In the genomic region with DNA sequence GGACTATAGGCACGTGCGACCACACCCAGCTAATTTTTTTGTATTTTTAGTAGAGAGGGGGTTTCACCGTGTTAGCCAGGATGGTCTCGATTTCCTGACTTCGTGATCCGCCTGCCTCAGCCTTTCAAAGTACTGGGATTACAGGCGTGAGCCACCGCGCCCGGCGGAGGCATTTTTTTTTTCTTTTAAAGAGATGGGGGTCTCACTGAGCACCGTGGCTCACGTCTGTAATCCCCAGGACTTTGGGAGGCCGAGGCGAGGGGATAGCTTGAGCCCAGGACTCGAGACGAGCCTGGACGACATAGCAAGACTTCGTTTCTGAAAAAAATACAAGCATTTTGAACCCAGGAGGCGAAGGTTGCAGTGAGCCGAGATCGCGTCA, we compare ENCODE assay signal across 8 cellular contexts. TPM values are rescaled to one million over a fixed set of nuclear protein-coding genes. Genes with fewer than 3 reads are reported as not detected.
A peak's percentile ranks its signal among the peaks of the same experiment; 100 is the strongest.
DNase-seq lines count a peak whose midpoint lies in the region; ATAC-seq and TF ChIP-seq lines count a peak whose summit lies in the region.
"Not testable (repeated sequence)": the region's sequence is repeated elsewhere in the genome, so short reads cannot be mapped to it uniquely, and the experiment has no call there.

No MANE protein-coding gene starts in this region.

- H3K27ac ChIP-seq in ACC112 (ENCODE audit: low read depth, low read length); coronary artery: not testable (repeated sequence)
- peak overlapping the region; percentile 98 for H3K27ac ChIP-seq in GM23338 (ENCODE audit: low read depth)
- H3K27ac ChIP-seq in PC-9 = peak overlapping the region; percentile 49

- H3K4me1 ChIP-seq in ACC112 (ENCODE audit: control insufficient read depth, insufficient read depth, low read length, unreplicated experiment) (peaks cover 10% of the 10 kb centered on the region), PC-9 (replicated peaks; ENCODE audit: insufficient read depth) (peaks cover 10% of the 10 kb centered on the region; the same call in 1 of the 2 replicates)
- H3K4me1 ChIP-seq in GM23338 (ENCODE audit: insufficient read depth); iPS-15b (ENCODE audit: control insufficient read depth, insufficient read depth, low read length): not testable (repeated sequence)

- not testable (repeated sequence) for H3K9me2 ChIP-seq in GM23338 (ENCODE audit: insufficient read depth); PC-9 (ENCODE audit: insufficient read depth)

- POLR2A ChIA-PET in PC-9 (lab: Charles Lee; ENCODE audit: unreplicated experiment) = interaction anchor here (0.7 kb wide), 1 partner anchor 53 kb away, joined by 12 read pairs; no protein-coding TSS in a partner anchor

- H3K4me1 Mint-ChIP-seq in GM23338 = peaks cover 31% of the 10 kb centered on the region
- H3K4me1 Mint-ChIP-seq in activated T-cell treated with anti-CD3 and anti-CD28 coated beads, Interleukin-2, amount 50 U/mL, for 72 hours (ENCODE audit: low read depth) = peaks cover 54% of the 10 kb centered on the region
- H3K4me1 Mint-ChIP-seq in natural killer cell treated with Interleukin-12 subunit alpha and Interleukin-12 subunit beta and Interleukin-15 and Interleukin-18, amount 100 ng/mL, for 72 hours (ENCODE audit: low read depth in 2 of 2) = peaks cover 40 to 49% of the 10 kb centered on the region in 2 donors
- peaks cover 47% of the 10 kb centered on the region for H3K4me1 Mint-ChIP-seq in stimulated activated memory B cell treated with anti-CD40 and anti-IgM and Interleukin-4, amounts not matched to agents 10 μg/mL and 1 μg/mL and 100 μg/mL, for 72 hours

- not testable (repeated sequence) for TF ChIP-seq CTCF in GM23338 (conservative IDR thresholded peaks at IDR 0.05; ENCODE audit: low read depth in 2 of 2); PC-9 (conservative IDR thresholded peaks at IDR 0.05); coronary artery (IDR thresholded peaks at IDR 0.05)

- intact Hi-C loops in PC-9 (cut with micrococcal nuclease; ENCODE audit: unreplicated experiment) = loop anchor here (1.0 to 2.0 kb wide), 4 partner anchors 33 to 150 kb away; no protein-coding TSS in a partner anchor

- peak overlapping the region; percentile 85 for H3K4me3 Mint-ChIP-seq in GM23338
- H3K4me3 Mint-ChIP-seq in activated T-cell treated with anti-CD3 and anti-CD28 coated beads, Interleukin-2, amount 50 U/mL, for 72 hours = peak overlapping the region; percentile 92 to 96
- peak overlapping the region; percentile 93 for H3K4me3 Mint-ChIP-seq in natural killer cell treated with Interleukin-12 subunit alpha and Interleukin-12 subunit beta and Interleukin-15 and Interleukin-18, amount 100 ng/mL, for 72 hours
- H3K4me3 Mint-ChIP-seq in stimulated activated memory B cell treated with anti-CD40 and anti-IgM and Interleukin-4, amounts not matched to agents 10 μg/mL and 1 μg/mL and 100 μg/mL, for 72 hours = peak overlapping the region; percentile 83

- H3K9me3 ChIP-seq in PC-9 (ENCODE audit: insufficient read depth, low read depth); iPS-15b (ENCODE audit: control insufficient read depth, insufficient read depth, low read length): not testable (repeated sequence)

- not testable (repeated sequence) for H4K20me1 ChIP-seq in GM23338 (replicated peaks; ENCODE audit: insufficient read depth)
- H4K20me1 ChIP-seq in PC-9 (ENCODE audit: insufficient read depth) = peaks cover 13% of the 10 kb centered on the region; the same call in 1 of the 2 replicates

- not testable (repeated sequence) for DNase-seq in GM23338 (ENCODE audit: low spot score); PC-9; activated T-cell treated with anti-CD3 and anti-CD28 coated beads, Interleukin-2, amount 50 U/mL, for 72 hours; coronary artery (ENCODE audit: low spot score); natural killer cell treated with Interleukin-12 subunit alpha and Interleukin-12 subunit beta and Interleukin-15 and Interleukin-18, amount 100 ng/mL, for 72 hours (ENCODE audit: low spot score)

- not testable (repeated sequence) for BruUV-seq in PC-9 (replicated peaks; lab: Mats Ljungman, UMichigan)

- H2AFZ ChIP-seq in ACC112 (ENCODE audit: low read length, unreplicated experiment) (peak overlapping the region; percentile 53), GM23338 (peak overlapping the region; percentile 54; the same call in 1 of the 2 replicates), PC-9 (peak overlapping the region; percentile 75; the same call in 1 of the 2 replicates)

- H3K9me3 Mint-ChIP-seq in GM23338; activated T-cell treated with anti-CD3 and anti-CD28 coated beads, Interleukin-2, amount 50 U/mL, for 72 hours; natural killer cell treated with Interleukin-12 subunit alpha and Interleukin-12 subunit beta and Interleukin-15 and Interleukin-18, amount 100 ng/mL, for 72 hours; stimulated activated memory B cell treated with anti-CD40 and anti-IgM and Interleukin-4, amounts not matched to agents 10 μg/mL and 1 μg/mL and 100 μg/mL, for 72 hours: not testable (repeated sequence)

- peak overlapping the region; percentile 79 for H3K4me3 ChIP-seq in ACC112 (ENCODE audit: low read depth, low read length)
- peak overlapping the region; percentile 52 for H3K4me3 ChIP-seq in GM23338
- H3K4me3 ChIP-seq in PC-9 = peak overlapping the region; percentile 63; the same call in 1 of the 2 replicates
- H3K4me3 ChIP-seq in coronary artery = peak overlapping the region; percentile 57
- H3K4me3 ChIP-seq in iPS-15b (ENCODE audit: low read depth, low read length) = peak overlapping the region; percentile 61

- CTCF ChIA-PET in PC-9 (lab: Charles Lee) = interaction anchor here (0.7 kb wide), 2 partner anchors 48 to 103 kb away, joined by 3 to 5 read pairs; no protein-coding TSS in a partner anchor

- H3K79me2 ChIP-seq in ACC112 (ENCODE audit: control insufficient read depth, insufficient read depth, low read length, unreplicated experiment) = peaks cover 24% of the 10 kb centered on the region
- H3K79me2 ChIP-seq in GM23338 (replicated peaks; ENCODE audit: insufficient read depth) = peaks cover 23% of the 10 kb centered on the region
- H3K79me2 ChIP-seq in PC-9 (ENCODE audit: low read depth) = peaks cover 33% of the 10 kb centered on the region

- H3K36me3 ChIP-seq in ACC112 (ENCODE audit: insufficient read depth, low read length) (peaks cover 16% of the 10 kb centered on the region), GM23338 (ENCODE audit: insufficient read depth) (peaks cover 11% of the 10 kb centered on the region; the same call in 1 of the 2 replicates)
- H3K36me3 ChIP-seq in PC-9 (ENCODE audit: low read depth); iPS-15b (ENCODE audit: control insufficient read depth, insufficient read depth, low read length): not testable (repeated sequence)

- ATAC-seq in GM23338; activated T-cell treated with anti-CD3 and anti-CD28 coated beads, Interleukin-2, amount 50 U/mL, for 72 hours (replicated peaks in 1 of 2); natural killer cell treated with Interleukin-12 subunit alpha and Interleukin-12 subunit beta and Interleukin-15 and Interleukin-18, amount 100 ng/mL, for 72 hours; stimulated activated memory B cell treated with anti-CD40 and anti-IgM and Interleukin-4, amounts not matched to agents 10 μg/mL and 1 μg/mL and 100 μg/mL, for 72 hours: not testable (repeated sequence)

- not testable (repeated sequence) for H3K9ac ChIP-seq in iPS-15b (ENCODE audit: low read depth, low read length)

- H3K4me2 ChIP-seq in GM23338 (peak overlapping the region; percentile 61), PC-9 (peak overlapping the region; percentile 63)

- H3K27me3 ChIP-seq in ACC112 (ENCODE audit: insufficient read depth, low read length); GM23338 (ENCODE audit: insufficient read depth); PC-9 (ENCODE audit: insufficient read depth, low read depth); iPS-15b (ENCODE audit: control insufficient read depth, insufficient read depth, low read length): not testable (repeated sequence)

- H3F3A ChIP-seq in GM23338 (replicated peaks; ENCODE audit: low read depth) = peaks cover 29% of the 10 kb centered on the region
- H3F3A ChIP-seq in PC-9 (ENCODE audit: insufficient read depth, low read depth) = peaks cover 19% of the 10 kb centered on the region; the same call in 1 of the 2 replicates

- H3K36me3 Mint-ChIP-seq in GM23338 (ENCODE audit: low read depth) = peaks cover 42% of the 10 kb centered on the region
- peaks cover 18 to 23% of the 10 kb centered on the region in 2 donors for H3K36me3 Mint-ChIP-seq in activated T-cell treated with anti-CD3 and anti-CD28 coated beads, Interleukin-2, amount 50 U/mL, for 72 hours (ENCODE audit: insufficient read depth in 2 of 2)
- H3K36me3 Mint-ChIP-seq in natural killer cell treated with Interleukin-12 subunit alpha and Interleukin-12 subunit beta and Interleukin-15 and Interleukin-18, amount 100 ng/mL, for 72 hours = peaks cover 22% of the 10 kb centered on the region
- peaks cover 27% of the 10 kb centered on the region for H3K36me3 Mint-ChIP-seq in stimulated activated memory B cell treated with anti-CD40 and anti-IgM and Interleukin-4, amounts not matched to agents 10 μg/mL and 1 μg/mL and 100 μg/mL, for 72 hours

- H3K27me3 Mint-ChIP-seq in GM23338 (ENCODE audit: insufficient read depth, low read depth, poor library complexity) = peaks cover 10% of the 10 kb centered on the region
- H3K27me3 Mint-ChIP-seq in activated T-cell treated with anti-CD3 and anti-CD28 coated beads, Interleukin-2, amount 50 U/mL, for 72 hours (ENCODE audit: low read depth); natural killer cell treated with Interleukin-12 subunit alpha and Interleukin-12 subunit beta and Interleukin-15 and Interleukin-18, amount 100 ng/mL, for 72 hours; stimulated activated memory B cell treated with anti-CD40 and anti-IgM and Interleukin-4, amounts not matched to agents 10 μg/mL and 1 μg/mL and 100 μg/mL, for 72 hours: not testable (repeated sequence)

- H3K27ac Mint-ChIP-seq in GM23338 = peak overlapping the region; percentile 98; the same call in 1 of the 2 replicates
- H3K27ac Mint-ChIP-seq in activated T-cell treated with anti-CD3 and anti-CD28 coated beads, Interleukin-2, amount 50 U/mL, for 72 hours = not testable (repeated sequence)
- peak overlapping the region in 1 of 2 donors; percentile 79 for H3K27ac Mint-ChIP-seq in natural killer cell treated with Interleukin-12 subunit alpha and Interleukin-12 subunit beta and Interleukin-15 and Interleukin-18, amount 100 ng/mL, for 72 hours
- H3K27ac Mint-ChIP-seq in stimulated activated memory B cell treated with anti-CD40 and anti-IgM and Interleukin-4, amounts not matched to agents 10 μg/mL and 1 μg/mL and 100 μg/mL, for 72 hours = peak overlapping the region; percentile 78

RNA-seq across cellular contexts. Expression of gene UBB, which starts 5.2 kb away (rescaled TPM):
- 812 and 871 TPM in 2 replicates for total RNA-seq in GM23338 (2014; rRNA removed; shearing (Covaris generic))
- 1,581 and 1,692 TPM in 2 replicates for polyA plus RNA-seq in GM23338 (2016; fragmentation: Nextera tagmentation; extraction: Ambion mirVana)
- 2,044 and 2,361 TPM in 2 replicates for total RNA-seq in PC-9 (2021)
- total RNA-seq in activated T-cell treated with anti-CD3 and anti-CD28 coated beads, Interleukin-2, amount 50 U/mL, for 72 hours = 1,000 to 10,000 TPM in 1 of 2 donors, 100 to 1,000 TPM in 1; 726 to 1,037 TPM
- total RNA-seq in natural killer cell treated with Interleukin-12 subunit alpha and Interleukin-12 subunit beta and Interleukin-15 and Interleukin-18, amount 100 ng/mL, for 72 hours = 1,000 to 10,000 TPM; 1,085 to 1,889 TPM

RNA-seq across cellular contexts. Expression of gene TRPV2, which starts 29.3 kb away (rescaled TPM):
- 1.6 and 3.2 TPM in 2 replicates for total RNA-seq in GM23338 (2014; rRNA removed; shearing (Covaris generic))
- 1.7 and 3.7 TPM in 2 replicates for polyA plus RNA-seq in GM23338 (2016; fragmentation: Nextera tagmentation; extraction: Ambion mirVana)
- 3.1 and 5.3 TPM in 2 replicates for total RNA-seq in PC-9 (2021)
- 10 to 100 TPM; 46.0 to 47.3 TPM for total RNA-seq in activated T-cell treated with anti-CD3 and anti-CD28 coated beads, Interleukin-2, amount 50 U/mL, for 72 hours
- total RNA-seq in natural killer cell treated with Interleukin-12 subunit alpha and Interleukin-12 subunit beta and Interleukin-15 and Interleukin-18, amount 100 ng/mL, for 72 hours = 100 to 1,000 TPM in 1 of 2 donors, 10 to 100 TPM in 1; 83.8 to 125 TPM

RNA-seq across cellular contexts. Expression of gene CENPV, which starts 32.8 kb away (rescaled TPM):
- total RNA-seq in GM23338 (2014; rRNA removed; shearing (Covaris generic)) = 300 and 312 TPM in 2 replicates
- polyA plus RNA-seq in GM23338 (2016; fragmentation: Nextera tagmentation; extraction: Ambion mirVana) = 139 and 149 TPM in 2 replicates
- 12.6 and 18.1 TPM in 2 replicates for total RNA-seq in PC-9 (2021)
- 10 to 100 TPM; 48.5 to 54.9 TPM for total RNA-seq in activated T-cell treated with anti-CD3 and anti-CD28 coated beads, Interleukin-2, amount 50 U/mL, for 72 hours
- total RNA-seq in natural killer cell treated with Interleukin-12 subunit alpha and Interleukin-12 subunit beta and Interleukin-15 and Interleukin-18, amount 100 ng/mL, for 72 hours = 10 to 100 TPM; 24.7 to 71.1 TPM
